In the genomic region with DNA sequence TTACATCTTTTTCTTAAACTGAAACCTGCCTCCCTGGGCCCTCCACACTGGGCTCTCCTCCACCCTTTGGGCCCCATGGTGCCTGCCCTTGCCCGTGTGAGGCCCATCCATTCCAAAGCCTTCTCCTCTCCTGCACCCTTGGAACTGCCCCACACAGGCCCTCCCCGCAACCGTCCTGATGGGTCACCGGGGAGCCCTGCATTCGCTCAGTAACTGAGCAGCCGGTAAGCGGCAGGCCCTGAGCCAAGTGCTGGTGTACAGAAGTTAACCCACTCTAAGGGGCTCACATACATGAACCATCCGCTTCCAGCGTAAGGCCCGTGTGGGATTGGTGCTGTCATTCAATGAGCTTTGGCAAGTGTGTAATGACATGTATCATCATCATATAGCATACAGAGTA, we compare ENCODE assay signal across 27 cellular contexts. TPM values are rescaled to one million over a fixed set of nuclear protein-coding genes. Genes with fewer than 3 reads are reported as not detected.
"Had no signal": no experiment of that assay in that cellular context is flagged by ENCODE, and none has a peak within 500 bp of the region (broad histone marks: within the 10 kb centered on the region; RNA-seq: fewer than 3 reads in every experiment).

No MANE protein-coding gene starts in this region.

- H3K27me3 ChIP-seq: body of pancreas, upper lobe of left lung had no signal

- H3K27ac Mint-ChIP-seq: activated CD4-positive, alpha-beta T cell treated with anti-CD3 and anti-CD28 coated beads, Interleukin-2, amount 10 ng/mL, durations not matched to agents 7 days and 5 days; activated CD8-positive, alpha-beta memory T cell treated with anti-CD3 and anti-CD28 coated beads, Interleukin-2, amount 10 ng/mL, durations not matched to agents 7 days and 5 days; activated CD8-positive, alpha-beta T cell treated with anti-CD3 and anti-CD28 coated beads for 36 hours; activated naive CD8-positive, alpha-beta T cell treated with anti-CD3 and anti-CD28 coated beads, Interleukin-2, amount 50 U/mL, for 24 hours; activated T-helper 1 cell treated with anti-CD3 and anti-CD28 coated beads, Interleukin-12 subunit alpha, Interleukin-12 subunit beta, Interleukin-2, Interleukin-4 antibody, amounts not matched to agents 30 ng/mL and 10 ng/mL and 1 ng/mL, durations not matched to agents 14 hours and 24 hours and 36 hours; dendritic cell treated with granulocyte-macrophage colony-stimulating factor and Interleukin-4, amounts not matched to agents 40 ng/mL and 50 ng/mL, for 4 days; natural killer cell treated with Interleukin-12 subunit alpha and Interleukin-12 subunit beta and Interleukin-15 and Interleukin-18, amount 100 ng/mL, for 72 hours; stimulated activated memory B cell treated with anti-CD40 and anti-IgM and Interleukin-4, amounts not matched to agents 10 μg/mL and 1 μg/mL and 100 μg/mL, for 72 hours had no signal

- H3K9me3 ChIP-seq: body of pancreas, left lung, thoracic aorta, upper lobe of left lung had no signal

- H3K4me3 ChIP-seq: body of pancreas, left lung, thoracic aorta, upper lobe of left lung had no signal

- H3K36me3 ChIP-seq: left lung, thoracic aorta, upper lobe of left lung had no signal

- H3K4me3 Mint-ChIP-seq: activated CD4-positive, alpha-beta T cell treated with anti-CD3 and anti-CD28 coated beads, Interleukin-2, amount 10 ng/mL, durations not matched to agents 7 days and 5 days; activated CD8-positive, alpha-beta memory T cell treated with anti-CD3 and anti-CD28 coated beads, Interleukin-2, amount 10 ng/mL, durations not matched to agents 7 days and 5 days; activated CD8-positive, alpha-beta T cell treated with anti-CD3 and anti-CD28 coated beads for 36 hours; activated naive CD8-positive, alpha-beta T cell treated with anti-CD3 and anti-CD28 coated beads, Interleukin-2, amount 50 U/mL, for 24 hours; activated T-helper 1 cell treated with anti-CD3 and anti-CD28 coated beads, Interleukin-12 subunit alpha, Interleukin-12 subunit beta, Interleukin-2, Interleukin-4 antibody, amounts not matched to agents 30 ng/mL and 10 ng/mL and 1 ng/mL, durations not matched to agents 14 hours and 24 hours and 36 hours; dendritic cell treated with granulocyte-macrophage colony-stimulating factor and Interleukin-4, amounts not matched to agents 40 ng/mL and 50 ng/mL, for 4 days; natural killer cell treated with Interleukin-12 subunit alpha and Interleukin-12 subunit beta and Interleukin-15 and Interleukin-18, amount 100 ng/mL, for 72 hours; stimulated activated memory B cell treated with anti-CD40 and anti-IgM and Interleukin-4, amounts not matched to agents 10 μg/mL and 1 μg/mL and 100 μg/mL, for 72 hours had no signal

- H3K27ac ChIP-seq: body of pancreas, left lung, thoracic aorta, upper lobe of left lung had no signal

- H3K9me3 Mint-ChIP-seq: activated CD4-positive, alpha-beta T cell treated with anti-CD3 and anti-CD28 coated beads, Interleukin-2, amount 10 ng/mL, durations not matched to agents 7 days and 5 days; activated CD8-positive, alpha-beta T cell treated with anti-CD3 and anti-CD28 coated beads for 36 hours; activated naive CD8-positive, alpha-beta T cell treated with anti-CD3 and anti-CD28 coated beads, Interleukin-2, amount 50 U/mL, for 24 hours; activated T-helper 1 cell treated with anti-CD3 and anti-CD28 coated beads, Interleukin-12 subunit alpha, Interleukin-12 subunit beta, Interleukin-2, Interleukin-4 antibody, amounts not matched to agents 30 ng/mL and 10 ng/mL and 1 ng/mL, durations not matched to agents 14 hours and 24 hours and 36 hours; dendritic cell treated with granulocyte-macrophage colony-stimulating factor and Interleukin-4, amounts not matched to agents 40 ng/mL and 50 ng/mL, for 4 days; natural killer cell treated with Interleukin-12 subunit alpha and Interleukin-12 subunit beta and Interleukin-15 and Interleukin-18, amount 100 ng/mL, for 72 hours; stimulated activated memory B cell treated with anti-CD40 and anti-IgM and Interleukin-4, amounts not matched to agents 10 μg/mL and 1 μg/mL and 100 μg/mL, for 72 hours had no signal

- H3K36me3 Mint-ChIP-seq: activated CD8-positive, alpha-beta memory T cell treated with anti-CD3 and anti-CD28 coated beads, Interleukin-2, amount 10 ng/mL, durations not matched to agents 7 days and 5 days; natural killer cell treated with Interleukin-12 subunit alpha and Interleukin-12 subunit beta and Interleukin-15 and Interleukin-18, amount 100 ng/mL, for 72 hours; stimulated activated memory B cell treated with anti-CD40 and anti-IgM and Interleukin-4, amounts not matched to agents 10 μg/mL and 1 μg/mL and 100 μg/mL, for 72 hours had no signal

- H3K4me1 ChIP-seq: body of pancreas, left lung, upper lobe of left lung had no signal

- ATAC-seq: activated CD4-positive, CD25-positive, alpha-beta regulatory T cell treated with anti-CD3 and anti-CD28 coated beads, Interleukin-2, amount 50 U/mL, for 24 hours; activated CD8-positive, alpha-beta memory T cell treated with anti-CD3 and anti-CD28 coated beads, Interleukin-2, amount 10 ng/mL, durations not matched to agents 7 days and 5 days; activated CD8-positive, alpha-beta T cell treated with anti-CD3 and anti-CD28 coated beads for 36 hours; activated naive CD8-positive, alpha-beta T cell treated with anti-CD3 and anti-CD28 coated beads, Interleukin-2, amount 50 U/mL, for 24 hours; body of pancreas; left lung; natural killer cell treated with Interleukin-12 subunit alpha and Interleukin-12 subunit beta and Interleukin-15 and Interleukin-18, amount 100 ng/mL, for 72 hours; sciatic nerve; stimulated activated memory B cell treated with anti-CD40 and anti-IgM and Interleukin-4, amounts not matched to agents 10 μg/mL and 1 μg/mL and 100 μg/mL, for 72 hours had no signal

- DNase-seq: activated CD4-positive, alpha-beta T cell treated with anti-CD3 and anti-CD28 coated beads, Interleukin-2, amount 10 ng/mL, durations not matched to agents 7 days and 5 days; activated CD8-positive, alpha-beta memory T cell treated with anti-CD3 and anti-CD28 coated beads, Interleukin-2, amount 10 ng/mL, durations not matched to agents 7 days and 5 days; activated CD8-positive, alpha-beta T cell treated with anti-CD3 and anti-CD28 coated beads for 36 hours; activated gamma-delta T cell; activated naive CD4-positive, alpha-beta T cell treated with anti-CD3 and anti-CD28 coated beads, Interleukin-2, amount 50 U/mL, for 16 hours; activated naive CD8-positive, alpha-beta T cell treated with anti-CD3 and anti-CD28 coated beads, Interleukin-2, amount 50 U/mL, for 24 hours; anterior cingulate cortex; body of pancreas; effector CD4-positive, alpha-beta T cell; erythroblast; foreskin fibroblast; occipital lobe; small intestine; stimulated activated CD4-positive, alpha-beta T cell treated with anti-CD3 and anti-CD28 coated beads, Interleukin-2, amount 100 ng/mL, for 24 hours; upper lobe of left lung had no signal

- H3K4me1 Mint-ChIP-seq: activated CD4-positive, alpha-beta T cell treated with anti-CD3 and anti-CD28 coated beads, Interleukin-2, amount 10 ng/mL, durations not matched to agents 7 days and 5 days; activated CD8-positive, alpha-beta memory T cell treated with anti-CD3 and anti-CD28 coated beads, Interleukin-2, amount 10 ng/mL, durations not matched to agents 7 days and 5 days; activated naive CD8-positive, alpha-beta T cell treated with anti-CD3 and anti-CD28 coated beads, Interleukin-2, amount 50 U/mL, for 24 hours; stimulated activated memory B cell treated with anti-CD40 and anti-IgM and Interleukin-4, amounts not matched to agents 10 μg/mL and 1 μg/mL and 100 μg/mL, for 72 hours had no signal

RNA-seq across cellular contexts. Expression of a gene that starts 5.4 kb away (rescaled TPM):
- total RNA-seq: activated CD4-positive, alpha-beta T cell treated with anti-CD3 and anti-CD28 coated beads, Interleukin-2, amount 10 ng/mL, durations not matched to agents 7 days and 5 days; activated CD8-positive, alpha-beta memory T cell treated with anti-CD3 and anti-CD28 coated beads, Interleukin-2, amount 10 ng/mL, durations not matched to agents 7 days and 5 days; activated CD8-positive, alpha-beta T cell treated with anti-CD3 and anti-CD28 coated beads for 36 hours; activated T-helper 1 cell treated with anti-CD3 and anti-CD28 coated beads, Interleukin-12 subunit alpha, Interleukin-12 subunit beta, Interleukin-2, Interleukin-4 antibody, amounts not matched to agents 30 ng/mL and 10 ng/mL and 1 ng/mL, durations not matched to agents 14 hours and 24 hours and 36 hours; kidney epithelial cell; natural killer cell treated with Interleukin-12 subunit alpha and Interleukin-12 subunit beta and Interleukin-15 and Interleukin-18, amount 100 ng/mL, for 72 hours; occipital lobe; renal cortical epithelial cell; T-helper 2 cell treated with Interferon-gamma antibody and Interleukin-4, amounts not matched to agents 100 ng/mL and 5 ng/mL, for 36 hours had no signal

RNA-seq across cellular contexts. Expression of a gene that starts 23.8 kb away (rescaled TPM):
- total RNA-seq: activated CD4-positive, alpha-beta T cell treated with anti-CD3 and anti-CD28 coated beads, Interleukin-2, amount 10 ng/mL, durations not matched to agents 7 days and 5 days; activated CD8-positive, alpha-beta memory T cell treated with anti-CD3 and anti-CD28 coated beads, Interleukin-2, amount 10 ng/mL, durations not matched to agents 7 days and 5 days; activated CD8-positive, alpha-beta T cell treated with anti-CD3 and anti-CD28 coated beads for 36 hours; activated T-helper 1 cell treated with anti-CD3 and anti-CD28 coated beads, Interleukin-12 subunit alpha, Interleukin-12 subunit beta, Interleukin-2, Interleukin-4 antibody, amounts not matched to agents 30 ng/mL and 10 ng/mL and 1 ng/mL, durations not matched to agents 14 hours and 24 hours and 36 hours; body of pancreas; fibroblast of lung; kidney epithelial cell; left lung; natural killer cell treated with Interleukin-12 subunit alpha and Interleukin-12 subunit beta and Interleukin-15 and Interleukin-18, amount 100 ng/mL, for 72 hours; occipital lobe; sciatic nerve; T-helper 2 cell treated with Interferon-gamma antibody and Interleukin-4, amounts not matched to agents 100 ng/mL and 5 ng/mL, for 36 hours; thoracic aorta had no signal
- polyA plus RNA-seq: fibroblast of lung, small intestine had no signal

RNA-seq across cellular contexts. Expression of a gene that starts 24.1 kb away (rescaled TPM):
- total RNA-seq: body of pancreas, occipital lobe had no signal
